ENCODE assay signal across 8 cellular contexts in genomic region chr1:226406401-226406881, GRCh38. TPM values are rescaled to one million over a fixed set of nuclear protein-coding genes. Genes with fewer than 3 reads are reported as not detected.
DNase-seq lines count a peak whose midpoint lies in the region; ATAC-seq, FAIRE-seq and TF ChIP-seq lines count a peak whose summit lies in the region.

No MANE protein-coding gene starts in this region.

- H3K4me1 ChIP-seq in HepG2 (ENCODE audit: insufficient read depth, low read length) (peaks cover 55% of the 10 kb centered on the region), upper lobe of right lung (peaks cover 30% of the 10 kb centered on the region)

- DNase-seq in NCI-H82 (lab: John Stamatoyannopoulos, UW) (peak; percentile 46), NCI-H82 treated with DMSO at 0.1 percent for 48 hours (lab: John Stamatoyannopoulos, UW; ENCODE audit: unreplicated experiment) (no peak), NB4 (ENCODE audit: low read depth) (peak; percentile 71), astrocyte of the spinal cord (ENCODE audit: low read depth, low spot score) (peak; percentile 1), HepG2 (ENCODE audit: low spot score) (peak; percentile 30), upper lobe of right lung (no peak), frontal cortex (ENCODE audit: low spot score in 2 of 2) (no peak)

- H3K27ac ChIP-seq in HepG2 (ENCODE audit: extremely low read length, insufficient read depth, low read length) (peak overlapping the region; percentile 77), upper lobe of right lung (peak overlapping the region; percentile 80)

- H3K4me3 ChIP-seq in NB4 (ENCODE audit: low read depth, low read length) (peak overlapping the region; percentile 98), astrocyte of the spinal cord (ENCODE audit: low read depth, low read length) (peak overlapping the region; percentile 80), HepG2 (replicated peaks in 1 of 3; ENCODE audit: insufficient read depth in 1 of 3, low read depth in 2 of 3, low read length in 3 of 3) (peak overlapping the region; percentile 71 to 92 (median 84)), upper lobe of right lung (peak overlapping the region; percentile 84)

- TF ChIP-seq EP300 in HepG2 (IDR thresholded peaks at IDR 0.05; ENCODE audit: low read depth in 2 of 2, low read length in 2 of 2) (no peak), HepG2 (CRISPR knock-in tag; IDR thresholded peaks at IDR 0.05; ENCODE audit: borderline replicate concordance) (no peak)

- FAIRE-seq in HepG2 (lab: Jason Lieb, UNC) (peak; percentile 68), frontal cortex (lab: Jason Lieb, UNC) (no peak)

- no TSS peak for BruUV-seq in HepG2 (replicated peaks; lab: Mats Ljungman, UMichigan)

- peak overlapping the region; percentile 86 for H3K4me2 ChIP-seq in HepG2 (ENCODE audit: low read depth, low read length)

- no peak overlapping the region for H2AFZ ChIP-seq in HepG2 (ENCODE audit: low read length)

- H3K9me3 ChIP-seq in HepG2 (ENCODE audit: low read length) (no peaks in the 10 kb centered on the region), upper lobe of right lung (no peaks in the 10 kb centered on the region)

- no peak for TF ChIP-seq RAD21 in HepG2 (CRISPR knock-in tag; IDR thresholded peaks at IDR 0.05)

- no peak for TF ChIP-seq CTCF in NB4 (IDR thresholded peaks at IDR 0.05; ENCODE audit: low read depth, low read length)
- no peak for TF ChIP-seq CTCF in astrocyte of the spinal cord (IDR thresholded peaks at IDR 0.05; ENCODE audit: low read depth, low read length)
- peak; percentile 24; the same call in 1 of the 2 replicates for TF ChIP-seq CTCF in HepG2 (CRISPR knock-in tag; IDR thresholded peaks at IDR 0.05)
- no peak for TF ChIP-seq CTCF in upper lobe of right lung (IDR thresholded peaks at IDR 0.05)

- intact Hi-C loops in HepG2 (cut with micrococcal nuclease; ENCODE audit: unreplicated experiment) (no loop called here), upper lobe of right lung (cut with DNase I) (no loop called here)

- TF ChIP-seq POLR2A in NB4 (IDR thresholded peaks at IDR 0.05; ENCODE audit: extremely low read depth, insufficient read length) = no peak
- no peak for TF ChIP-seq POLR2A in HepG2 (IDR thresholded peaks at IDR 0.05; ENCODE audit: insufficient read depth in 1 of 2, low read depth in 2 of 2, low read length in 2 of 2)

- H3K36me3 ChIP-seq in HepG2 (replicated peaks in 1 of 2; ENCODE audit: control insufficient read depth in 1 of 2, insufficient read depth in 2 of 2, low read length in 2 of 2) (peaks cover 0 to 14% of the 10 kb centered on the region in 2 experiments; a peak in 3 of 5 replicates), upper lobe of right lung (peaks cover 8% of the 10 kb centered on the region)

- H3K9ac ChIP-seq in HepG2 (ENCODE audit: insufficient read depth, low read depth, low read length) = peak overlapping the region; percentile 59

- POLR2A ChIA-PET in HepG2 (lab: Yijun Ruan, JAX) = interaction anchor here (1.4 to 1.8 kb wide), 3 partner anchors 9 to 344 kb away, joined by 3 to 6 read pairs (median 3); partner anchors contain the start of gene H3-3A

- peaks cover 42% of the 10 kb centered on the region for H3K79me2 ChIP-seq in HepG2 (ENCODE audit: insufficient read depth, low read length)

- H3K27me3 ChIP-seq in HepG2 (ENCODE audit: control insufficient read depth in 1 of 2, insufficient read depth in 2 of 2, low read length in 2 of 2) (no peaks in the 10 kb centered on the region), upper lobe of right lung (no peaks in the 10 kb centered on the region)

- CTCF ChIA-PET in HepG2 (lab: Yijun Ruan, JAX; ENCODE audit: low intra/inter-chr PET ratio, low total read pairs) = no interaction called here

- H4K20me1 ChIP-seq in HepG2 (ENCODE audit: insufficient read depth, low read length) = peaks cover 10% of the 10 kb centered on the region

- in situ Hi-C loops in astrocyte of the spinal cord (cut with HindIII; ENCODE audit: low sequenced_read_pairs) = no loop called here
- in situ Hi-C loops in HepG2 (cut with HindIII; ENCODE audit: extremely low pct_ligation_motif_present, low pct_unique_long_range_greater_than_20kb) = no loop called here

- WGBS in HepG2 (ENCODE audit: low lambda C conversion rate) = 3% methylated on average over 10 of the region's 10 CpGs

- ATAC-seq in HepG2 (no peak), upper lobe of right lung (no peak), HG03175 (IDR thresholded peaks at IDR 0.05; ENCODE audit: unreplicated experiment) (no peak)

TF ChIP-seq in HepG2, 621 proteins besides CTCF, POLR2A, EP300 and RAD21 (continues in another document):
- TF ChIP-seq ETV5 (CRISPR knock-in tag; IDR thresholded peaks at IDR 0.05; ENCODE audit: borderline replicate concordance) (peak; percentile 77; the same call in 1 of the 2 replicates), PBX3 (CRISPR knock-in tag; IDR thresholded peaks at IDR 0.05; ENCODE audit: borderline replicate concordance) (no peak), CHCHD3 (CRISPR knock-in tag; IDR thresholded peaks at IDR 0.05) (no peak), YY1 (IDR thresholded peaks at IDR 0.05; ENCODE audit: insufficient read depth, insufficient replicate concordance, low read depth, low read length) (no peak), TRAFD1 (CRISPR knock-in tag; IDR thresholded peaks at IDR 0.05; ENCODE audit: borderline replicate concordance) (no peak)

RNA-seq across cellular contexts. Expression of gene PARP1, which starts 1.5 kb away (rescaled TPM):
- total RNA-seq in HepG2 (2016; rRNA removed; fragmentation: Illumina TruSeq; extraction: Trizol) (85.2 and 125 TPM in 2 replicates), upper lobe of right lung (64.6 TPM), frontal cortex (115 TPM)
- 7.4 and 9.2 TPM in 2 replicates for total RNA-seq in HepG2 (2016; cell fraction: cytosol; rRNA removed; fragmentation: Illumina TruSeq; extraction: Trizol; ENCODE audit: low read depth)
- total RNA-seq in HepG2 (2016; cell fraction: insoluble cytoplasmic fraction; rRNA removed; fragmentation: Illumina TruSeq; extraction: Trizol) = 84.6 and 117 TPM in 2 replicates
- total RNA-seq in HepG2 (2016; cell fraction: membrane; rRNA removed; fragmentation: Illumina TruSeq; extraction: Trizol) = 22.9 and 23.8 TPM in 2 replicates
- 52.4 and 53.9 TPM in 2 replicates for total RNA-seq in HepG2 (2016; cell fraction: nucleus; rRNA removed; fragmentation: Illumina TruSeq; extraction: Trizol)
- 49.0 and 50.1 TPM in 2 replicates for polyA plus RNA-seq in HepG2 (2011; rRNA removed)
- polyA plus RNA-seq in HepG2 (2011; cell fraction: cytosol; rRNA removed) = 55.7 and 72.2 TPM in 2 replicates
- polyA plus RNA-seq in HepG2 (2011; cell fraction: nucleus; rRNA removed) = 49.0 and 49.1 TPM in 2 replicates
- 34.7 and 47.5 TPM in 2 replicates for polyA plus RNA-seq in HepG2 (2012)
- polyA plus RNA-seq in HepG2 (2016; cell fraction: cytosol; fragmentation: Illumina TruSeq; extraction: Trizol; ENCODE audit: low read depth) = 3.7 and 4.1 TPM in 2 replicates
- polyA plus RNA-seq in HepG2 (2016; cell fraction: insoluble cytoplasmic fraction; fragmentation: Illumina TruSeq; extraction: Trizol; ENCODE audit: low read depth) = 117 and 119 TPM in 2 replicates
- polyA plus RNA-seq in HepG2 (2016; cell fraction: membrane; fragmentation: Illumina TruSeq; extraction: Trizol; ENCODE audit: low read depth) = 10.3 and 13.4 TPM in 2 replicates
- polyA plus RNA-seq in HepG2 (2016; cell fraction: nucleus; fragmentation: Illumina TruSeq; extraction: Trizol; ENCODE audit: insufficient read depth, low read depth) = 60.9 and 64.4 TPM in 2 replicates
- polyA minus RNA-seq in HepG2 (2011; rRNA and poly(A)+ RNA removed; ENCODE audit: low replicate concordance) = 101 and 222 TPM in 2 replicates
- 41.2 and 42.7 TPM in 2 replicates for polyA minus RNA-seq in HepG2 (2011; cell fraction: cytosol; rRNA and poly(A)+ RNA removed)
- 46.1 and 55.0 TPM in 2 replicates for polyA minus RNA-seq in HepG2 (2011; cell fraction: nucleus; rRNA and poly(A)+ RNA removed)

Comparison
In these comparisons a context has a peak if more than half of its experiments do, and no peak if none do; other contexts are left out.
1. DNase-seq: peak in NCI-H82 (single experiment), NB4 (single experiment), astrocyte of the spinal cord (single experiment) and HepG2 (single experiment); none in NCI-H82 treated with DMSO at 0.1 percent for 48 hours (single experiment), upper lobe of right lung (single experiment) and frontal cortex (0 of 2).
2. Peak in every context shown above with its lines, with median percentiles within 50 percentile points of each other: H3K4me3 ChIP-seq.